1 cellular context compared by ENCODE assay signal in the genomic region with DNA sequence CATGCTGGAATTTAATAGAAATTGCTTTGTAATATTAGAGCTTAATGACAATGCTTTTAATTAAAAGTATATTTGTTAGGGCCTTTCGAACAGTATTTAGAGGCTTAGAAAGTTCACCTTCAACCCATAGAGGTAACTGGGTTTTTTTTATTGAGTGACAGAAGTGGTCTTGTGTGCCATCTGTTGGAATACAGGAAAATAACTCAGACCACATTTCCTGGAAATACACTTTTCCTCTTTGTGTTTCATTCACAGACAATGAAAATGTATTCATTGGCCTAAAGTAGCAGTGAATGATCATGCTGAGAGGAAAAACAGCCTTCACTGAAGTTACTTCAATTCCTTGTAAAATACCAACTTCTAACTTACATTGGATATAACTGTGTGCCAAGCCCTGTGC.
TF ChIP-seq lines count a peak whose summit lies in the region.

No MANE protein-coding gene starts in this region.

TF ChIP-seq in SK-N-SH, 30 proteins besides CTCF, POLR2A, EP300 and RAD21 (continued from another document):
- TF ChIP-seq, protein P1, sequence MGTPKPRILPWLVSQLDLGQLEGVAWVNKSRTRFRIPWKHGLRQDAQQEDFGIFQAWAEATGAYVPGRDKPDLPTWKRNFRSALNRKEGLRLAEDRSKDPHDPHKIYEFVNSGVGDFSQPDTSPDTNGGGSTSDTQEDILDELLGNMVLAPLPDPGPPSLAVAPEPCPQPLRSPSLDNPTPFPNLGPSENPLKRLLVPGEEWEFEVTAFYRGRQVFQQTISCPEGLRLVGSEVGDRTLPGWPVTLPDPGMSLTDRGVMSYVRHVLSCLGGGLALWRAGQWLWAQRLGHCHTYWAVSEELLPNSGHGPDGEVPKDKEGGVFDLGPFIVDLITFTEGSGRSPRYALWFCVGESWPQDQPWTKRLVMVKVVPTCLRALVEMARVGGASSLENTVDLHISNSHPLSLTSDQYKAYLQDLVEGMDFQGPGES (IDR thresholded peaks at IDR 0.05; ENCODE audit: low read depth, low read length): no peak
- TF ChIP-seq MXI1 (IDR thresholded peaks at IDR 0.05; ENCODE audit: low read depth, low read length): no peak
- no peak for TF ChIP-seq RFX5 (IDR thresholded peaks at IDR 0.05; ENCODE audit: low read length)
- no peak for TF ChIP-seq RXRA (IDR thresholded peaks at IDR 0.05; ENCODE audit: borderline replicate concordance, low read depth)
- TF ChIP-seq FOXM1 (IDR thresholded peaks at IDR 0.05; ENCODE audit: low read depth): no peak
- no peak for TF ChIP-seq SMC3 (IDR thresholded peaks at IDR 0.05; ENCODE audit: low read depth, low read length)
- TF ChIP-seq, protein P2, sequence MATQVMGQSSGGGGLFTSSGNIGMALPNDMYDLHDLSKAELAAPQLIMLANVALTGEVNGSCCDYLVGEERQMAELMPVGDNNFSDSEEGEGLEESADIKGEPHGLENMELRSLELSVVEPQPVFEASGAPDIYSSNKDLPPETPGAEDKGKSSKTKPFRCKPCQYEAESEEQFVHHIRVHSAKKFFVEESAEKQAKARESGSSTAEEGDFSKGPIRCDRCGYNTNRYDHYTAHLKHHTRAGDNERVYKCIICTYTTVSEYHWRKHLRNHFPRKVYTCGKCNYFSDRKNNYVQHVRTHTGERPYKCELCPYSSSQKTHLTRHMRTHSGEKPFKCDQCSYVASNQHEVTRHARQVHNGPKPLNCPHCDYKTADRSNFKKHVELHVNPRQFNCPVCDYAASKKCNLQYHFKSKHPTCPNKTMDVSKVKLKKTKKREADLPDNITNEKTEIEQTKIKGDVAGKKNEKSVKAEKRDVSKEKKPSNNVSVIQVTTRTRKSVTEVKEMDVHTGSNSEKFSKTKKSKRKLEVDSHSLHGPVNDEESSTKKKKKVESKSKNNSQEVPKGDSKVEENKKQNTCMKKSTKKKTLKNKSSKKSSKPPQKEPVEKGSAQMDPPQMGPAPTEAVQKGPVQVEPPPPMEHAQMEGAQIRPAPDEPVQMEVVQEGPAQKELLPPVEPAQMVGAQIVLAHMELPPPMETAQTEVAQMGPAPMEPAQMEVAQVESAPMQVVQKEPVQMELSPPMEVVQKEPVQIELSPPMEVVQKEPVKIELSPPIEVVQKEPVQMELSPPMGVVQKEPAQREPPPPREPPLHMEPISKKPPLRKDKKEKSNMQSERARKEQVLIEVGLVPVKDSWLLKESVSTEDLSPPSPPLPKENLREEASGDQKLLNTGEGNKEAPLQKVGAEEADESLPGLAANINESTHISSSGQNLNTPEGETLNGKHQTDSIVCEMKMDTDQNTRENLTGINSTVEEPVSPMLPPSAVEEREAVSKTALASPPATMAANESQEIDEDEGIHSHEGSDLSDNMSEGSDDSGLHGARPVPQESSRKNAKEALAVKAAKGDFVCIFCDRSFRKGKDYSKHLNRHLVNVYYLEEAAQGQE (IDR thresholded peaks at IDR 0.05; ENCODE audit: low read depth, low read length): no peak
- no peak for TF ChIP-seq CHD2 (IDR thresholded peaks at IDR 0.05; ENCODE audit: low read length, partially characterized antibody)
- no peak for TF ChIP-seq YY1 (IDR thresholded peaks at IDR 0.05; ENCODE audit: low read depth)
- TF ChIP-seq, protein P3, sequence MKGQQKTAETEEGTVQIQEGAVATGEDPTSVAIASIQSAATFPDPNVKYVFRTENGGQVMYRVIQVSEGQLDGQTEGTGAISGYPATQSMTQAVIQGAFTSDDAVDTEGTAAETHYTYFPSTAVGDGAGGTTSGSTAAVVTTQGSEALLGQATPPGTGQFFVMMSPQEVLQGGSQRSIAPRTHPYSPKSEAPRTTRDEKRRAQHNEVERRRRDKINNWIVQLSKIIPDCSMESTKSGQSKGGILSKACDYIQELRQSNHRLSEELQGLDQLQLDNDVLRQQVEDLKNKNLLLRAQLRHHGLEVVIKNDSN (IDR thresholded peaks at IDR 0.05; ENCODE audit: borderline replicate concordance, low read depth): no peak
- TF ChIP-seq RCOR1 (IDR thresholded peaks at IDR 0.05; ENCODE audit: low read length): no peak
- TF ChIP-seq, protein P4, sequence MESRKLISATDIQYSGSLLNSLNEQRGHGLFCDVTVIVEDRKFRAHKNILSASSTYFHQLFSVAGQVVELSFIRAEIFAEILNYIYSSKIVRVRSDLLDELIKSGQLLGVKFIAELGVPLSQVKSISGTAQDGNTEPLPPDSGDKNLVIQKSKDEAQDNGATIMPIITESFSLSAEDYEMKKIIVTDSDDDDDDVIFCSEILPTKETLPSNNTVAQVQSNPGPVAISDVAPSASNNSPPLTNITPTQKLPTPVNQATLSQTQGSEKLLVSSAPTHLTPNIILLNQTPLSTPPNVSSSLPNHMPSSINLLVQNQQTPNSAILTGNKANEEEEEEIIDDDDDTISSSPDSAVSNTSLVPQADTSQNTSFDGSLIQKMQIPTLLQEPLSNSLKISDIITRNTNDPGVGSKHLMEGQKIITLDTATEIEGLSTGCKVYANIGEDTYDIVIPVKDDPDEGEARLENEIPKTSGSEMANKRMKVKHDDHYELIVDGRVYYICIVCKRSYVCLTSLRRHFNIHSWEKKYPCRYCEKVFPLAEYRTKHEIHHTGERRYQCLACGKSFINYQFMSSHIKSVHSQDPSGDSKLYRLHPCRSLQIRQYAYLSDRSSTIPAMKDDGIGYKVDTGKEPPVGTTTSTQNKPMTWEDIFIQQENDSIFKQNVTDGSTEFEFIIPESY (IDR thresholded peaks at IDR 0.05; ENCODE audit: borderline replicate concordance, low read depth): no peak
- TF ChIP-seq, protein P5, sequence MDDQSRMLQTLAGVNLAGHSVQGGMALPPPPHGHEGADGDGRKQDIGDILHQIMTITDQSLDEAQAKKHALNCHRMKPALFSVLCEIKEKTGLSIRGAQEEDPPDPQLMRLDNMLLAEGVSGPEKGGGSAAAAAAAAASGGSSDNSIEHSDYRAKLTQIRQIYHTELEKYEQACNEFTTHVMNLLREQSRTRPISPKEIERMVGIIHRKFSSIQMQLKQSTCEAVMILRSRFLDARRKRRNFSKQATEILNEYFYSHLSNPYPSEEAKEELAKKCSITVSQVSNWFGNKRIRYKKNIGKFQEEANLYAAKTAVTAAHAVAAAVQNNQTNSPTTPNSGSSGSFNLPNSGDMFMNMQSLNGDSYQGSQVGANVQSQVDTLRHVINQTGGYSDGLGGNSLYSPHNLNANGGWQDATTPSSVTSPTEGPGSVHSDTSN (IDR thresholded peaks at IDR 0.05): no peak
- TF ChIP-seq GABPA (IDR thresholded peaks at IDR 0.05; ENCODE audit: low read depth): no peak
